Comparison of ENCODE assay signal across 1 cellular context in genomic region chr10:43408710-43409384, GRCh38.
TF ChIP-seq lines count a peak whose summit lies in the region.

A gene with protein sequence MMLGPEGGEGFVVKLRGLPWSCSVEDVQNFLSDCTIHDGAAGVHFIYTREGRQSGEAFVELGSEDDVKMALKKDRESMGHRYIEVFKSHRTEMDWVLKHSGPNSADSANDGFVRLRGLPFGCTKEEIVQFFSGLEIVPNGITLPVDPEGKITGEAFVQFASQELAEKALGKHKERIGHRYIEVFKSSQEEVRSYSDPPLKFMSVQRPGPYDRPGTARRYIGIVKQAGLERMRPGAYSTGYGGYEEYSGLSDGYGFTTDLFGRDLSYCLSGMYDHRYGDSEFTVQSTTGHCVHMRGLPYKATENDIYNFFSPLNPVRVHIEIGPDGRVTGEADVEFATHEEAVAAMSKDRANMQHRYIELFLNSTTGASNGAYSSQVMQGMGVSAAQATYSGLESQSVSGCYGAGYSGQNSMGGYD (minus strand): TSS chr10:43409186. CDS start chr10:43387884, 21,302 bp downstream.

TF ChIP-seq in HepG2, 621 proteins besides CTCF, POLR2A, EP300 and RAD21 (continued from another document and continues in another):
- peak; percentile 65 for TF ChIP-seq ZBTB14 (CRISPR knock-in tag; IDR thresholded peaks at IDR 0.05)
- peak; percentile 69; the same call in 1 of the 2 replicates for TF ChIP-seq ZNF256 (CRISPR knock-in tag; conservative IDR thresholded peaks at IDR 0.05)
- TF ChIP-seq TBX2 (CRISPR knock-in tag; IDR thresholded peaks at IDR 0.05; ENCODE audit: borderline replicate concordance): peak; percentile 84
- TF ChIP-seq ARNTL (CRISPR knock-in tag; IDR thresholded peaks at IDR 0.05): 0 out of 2 replicates have a peak, but pooled peaks have one; percentile 64
- no peak for TF ChIP-seq NFE2L2 (IDR thresholded peaks at IDR 0.05; ENCODE audit: low read length)
- TF ChIP-seq, protein P1, sequence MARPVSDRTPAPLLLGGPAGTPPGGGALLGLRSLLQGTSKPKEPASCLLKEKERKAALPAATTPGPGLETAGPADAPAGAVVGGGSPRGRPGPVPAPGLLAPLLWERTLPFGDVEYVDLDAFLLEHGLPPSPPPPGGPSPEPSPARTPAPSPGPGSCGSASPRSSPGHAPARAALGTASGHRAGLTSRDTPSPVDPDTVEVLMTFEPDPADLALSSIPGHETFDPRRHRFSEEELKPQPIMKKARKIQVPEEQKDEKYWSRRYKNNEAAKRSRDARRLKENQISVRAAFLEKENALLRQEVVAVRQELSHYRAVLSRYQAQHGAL (CRISPR knock-in tag; IDR thresholded peaks at IDR 0.05; ENCODE audit: not compliant biosample characterization): no peak
- no peak for TF ChIP-seq RBAK (CRISPR knock-in tag; IDR thresholded peaks at IDR 0.05)
- TF ChIP-seq, protein P2, sequence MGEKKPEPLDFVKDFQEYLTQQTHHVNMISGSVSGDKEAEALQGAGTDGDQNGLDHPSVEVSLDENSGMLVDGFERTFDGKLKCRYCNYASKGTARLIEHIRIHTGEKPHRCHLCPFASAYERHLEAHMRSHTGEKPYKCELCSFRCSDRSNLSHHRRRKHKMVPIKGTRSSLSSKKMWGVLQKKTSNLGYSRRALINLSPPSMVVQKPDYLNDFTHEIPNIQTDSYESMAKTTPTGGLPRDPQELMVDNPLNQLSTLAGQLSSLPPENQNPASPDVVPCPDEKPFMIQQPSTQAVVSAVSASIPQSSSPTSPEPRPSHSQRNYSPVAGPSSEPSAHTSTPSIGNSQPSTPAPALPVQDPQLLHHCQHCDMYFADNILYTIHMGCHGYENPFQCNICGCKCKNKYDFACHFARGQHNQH (CRISPR knock-in tag; IDR thresholded peaks at IDR 0.05): no peak; the same call in 1 of the 2 replicates
- TF ChIP-seq ZNF660 (CRISPR knock-in tag; IDR thresholded peaks at IDR 0.05; ENCODE audit: borderline replicate concordance, low read depth): no peak
- TF ChIP-seq, protein P3, sequence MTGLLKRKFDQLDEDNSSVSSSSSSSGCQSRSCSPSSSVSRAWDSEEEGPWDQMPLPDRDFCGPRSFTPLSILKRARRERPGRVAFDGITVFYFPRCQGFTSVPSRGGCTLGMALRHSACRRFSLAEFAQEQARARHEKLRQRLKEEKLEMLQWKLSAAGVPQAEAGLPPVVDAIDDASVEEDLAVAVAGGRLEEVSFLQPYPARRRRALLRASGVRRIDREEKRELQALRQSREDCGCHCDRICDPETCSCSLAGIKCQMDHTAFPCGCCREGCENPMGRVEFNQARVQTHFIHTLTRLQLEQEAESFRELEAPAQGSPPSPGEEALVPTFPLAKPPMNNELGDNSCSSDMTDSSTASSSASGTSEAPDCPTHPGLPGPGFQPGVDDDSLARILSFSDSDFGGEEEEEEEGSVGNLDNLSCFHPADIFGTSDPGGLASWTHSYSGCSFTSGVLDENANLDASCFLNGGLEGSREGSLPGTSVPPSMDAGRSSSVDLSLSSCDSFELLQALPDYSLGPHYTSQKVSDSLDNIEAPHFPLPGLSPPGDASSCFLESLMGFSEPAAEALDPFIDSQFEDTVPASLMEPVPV (CRISPR knock-in tag; IDR thresholded peaks at IDR 0.05): 0 out of 2 replicates have a peak, but pooled peaks have one; percentile 13
- 0 out of 2 replicates have a peak, but pooled peaks have one; percentile 33 for TF ChIP-seq ZBTB25 (CRISPR knock-in tag; IDR thresholded peaks at IDR 0.05)
- no peak; the same call in 1 of the 2 replicates for TF ChIP-seq KDM5A (IDR thresholded peaks at IDR 0.05; ENCODE audit: borderline replicate concordance, low read length)
- TF ChIP-seq ZNF292 (CRISPR knock-in tag; IDR thresholded peaks at IDR 0.05; ENCODE audit: borderline replicate concordance, low read depth): no peak
- no peak for TF ChIP-seq ZNF121 (CRISPR knock-in tag; IDR thresholded peaks at IDR 0.05)
- TF ChIP-seq HOXA3 (CRISPR knock-in tag; IDR thresholded peaks at IDR 0.05): peak; percentile 81
- TF ChIP-seq FIP1L1 (IDR thresholded peaks at IDR 0.05; ENCODE audit: borderline replicate concordance, insufficient read depth, low read depth, low read length): no peak
- TF ChIP-seq ZNF234 (CRISPR knock-in tag; conservative IDR thresholded peaks at IDR 0.05): peak; percentile 86
- TF ChIP-seq RORA (CRISPR knock-in tag; IDR thresholded peaks at IDR 0.05): no peak
- TF ChIP-seq ETV6 (CRISPR knock-in tag; conservative IDR thresholded peaks at IDR 0.05): peak; percentile 72; the same call in 1 of the 2 replicates
- no peak for TF ChIP-seq ZBTB7A (CRISPR knock-in tag; IDR thresholded peaks at IDR 0.05)
- TF ChIP-seq ARNT (IDR thresholded peaks at IDR 0.05): no peak
- 0 out of 2 replicates have a peak, but pooled peaks have one; percentile 25 for TF ChIP-seq ZSCAN9 (CRISPR knock-in tag; IDR thresholded peaks at IDR 0.05; ENCODE audit: borderline replicate concordance)
- no peak; the same call in 1 of the 2 replicates for TF ChIP-seq ZNF362 (CRISPR knock-in tag; IDR thresholded peaks at IDR 0.05; ENCODE audit: borderline replicate concordance)
- no peak for TF ChIP-seq RAD51 (IDR thresholded peaks at IDR 0.05; ENCODE audit: borderline replicate concordance)
- TF ChIP-seq ZNF431 (CRISPR knock-in tag; IDR thresholded peaks at IDR 0.05; ENCODE audit: borderline replicate concordance, low read depth): peak; percentile 58; the same call in 1 of the 2 replicates
- TF ChIP-seq ZNF432 (CRISPR knock-in tag; IDR thresholded peaks at IDR 0.05; ENCODE audit: borderline replicate concordance): no peak
- 0 out of 2 replicates have a peak, but pooled peaks have one; percentile 48 for TF ChIP-seq ZSCAN22 (CRISPR knock-in tag; IDR thresholded peaks at IDR 0.05)
- no peak for TF ChIP-seq SNRNP70 (IDR thresholded peaks at IDR 0.05; ENCODE audit: low read depth, low read length)
- TF ChIP-seq ATF1 (CRISPR knock-in tag; IDR thresholded peaks at IDR 0.05): 0 out of 2 replicates have a peak, but pooled peaks have one; percentile 28
- 0 out of 2 replicates have a peak, but pooled peaks have one; percentile 45 for TF ChIP-seq ZNF260 (CRISPR knock-in tag; IDR thresholded peaks at IDR 0.05; ENCODE audit: borderline replicate concordance, low read depth)
- peak; percentile 68; the same call in 1 of the 2 replicates for TF ChIP-seq RXRB (CRISPR knock-in tag; IDR thresholded peaks at IDR 0.05; ENCODE audit: borderline replicate concordance)
- peak; percentile 98 for TF ChIP-seq RBFOX2 (IDR thresholded peaks at IDR 0.05; ENCODE audit: low read depth, low read length)
- no peak; the same call in 1 of the 2 replicates for TF ChIP-seq ZNF770 (CRISPR knock-in tag; IDR thresholded peaks at IDR 0.05)
- TF ChIP-seq, protein P4, sequence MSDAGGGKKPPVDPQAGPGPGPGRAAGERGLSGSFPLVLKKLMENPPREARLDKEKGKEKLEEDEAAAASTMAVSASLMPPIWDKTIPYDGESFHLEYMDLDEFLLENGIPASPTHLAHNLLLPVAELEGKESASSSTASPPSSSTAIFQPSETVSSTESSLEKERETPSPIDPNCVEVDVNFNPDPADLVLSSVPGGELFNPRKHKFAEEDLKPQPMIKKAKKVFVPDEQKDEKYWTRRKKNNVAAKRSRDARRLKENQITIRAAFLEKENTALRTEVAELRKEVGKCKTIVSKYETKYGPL (CRISPR knock-in tag; IDR thresholded peaks at IDR 0.05): peak; percentile 59; the same call in 1 of the 2 replicates
- TF ChIP-seq ZNF879 (CRISPR knock-in tag; IDR thresholded peaks at IDR 0.05): peak; percentile 89; the same call in 1 of the 2 replicates
- 0 out of 2 replicates have a peak, but pooled peaks have one; percentile 20 for TF ChIP-seq ZNF331 (CRISPR knock-in tag; IDR thresholded peaks at IDR 0.05)
- no peak for TF ChIP-seq CCAR2 (optimal IDR thresholded peaks at IDR 0.05; ENCODE audit: low read depth, low read length)
- peak; percentile 72; the same call in 1 of the 2 replicates for TF ChIP-seq ELF4 (CRISPR knock-in tag; IDR thresholded peaks at IDR 0.05; ENCODE audit: borderline replicate concordance)
- TF ChIP-seq, protein P5, sequence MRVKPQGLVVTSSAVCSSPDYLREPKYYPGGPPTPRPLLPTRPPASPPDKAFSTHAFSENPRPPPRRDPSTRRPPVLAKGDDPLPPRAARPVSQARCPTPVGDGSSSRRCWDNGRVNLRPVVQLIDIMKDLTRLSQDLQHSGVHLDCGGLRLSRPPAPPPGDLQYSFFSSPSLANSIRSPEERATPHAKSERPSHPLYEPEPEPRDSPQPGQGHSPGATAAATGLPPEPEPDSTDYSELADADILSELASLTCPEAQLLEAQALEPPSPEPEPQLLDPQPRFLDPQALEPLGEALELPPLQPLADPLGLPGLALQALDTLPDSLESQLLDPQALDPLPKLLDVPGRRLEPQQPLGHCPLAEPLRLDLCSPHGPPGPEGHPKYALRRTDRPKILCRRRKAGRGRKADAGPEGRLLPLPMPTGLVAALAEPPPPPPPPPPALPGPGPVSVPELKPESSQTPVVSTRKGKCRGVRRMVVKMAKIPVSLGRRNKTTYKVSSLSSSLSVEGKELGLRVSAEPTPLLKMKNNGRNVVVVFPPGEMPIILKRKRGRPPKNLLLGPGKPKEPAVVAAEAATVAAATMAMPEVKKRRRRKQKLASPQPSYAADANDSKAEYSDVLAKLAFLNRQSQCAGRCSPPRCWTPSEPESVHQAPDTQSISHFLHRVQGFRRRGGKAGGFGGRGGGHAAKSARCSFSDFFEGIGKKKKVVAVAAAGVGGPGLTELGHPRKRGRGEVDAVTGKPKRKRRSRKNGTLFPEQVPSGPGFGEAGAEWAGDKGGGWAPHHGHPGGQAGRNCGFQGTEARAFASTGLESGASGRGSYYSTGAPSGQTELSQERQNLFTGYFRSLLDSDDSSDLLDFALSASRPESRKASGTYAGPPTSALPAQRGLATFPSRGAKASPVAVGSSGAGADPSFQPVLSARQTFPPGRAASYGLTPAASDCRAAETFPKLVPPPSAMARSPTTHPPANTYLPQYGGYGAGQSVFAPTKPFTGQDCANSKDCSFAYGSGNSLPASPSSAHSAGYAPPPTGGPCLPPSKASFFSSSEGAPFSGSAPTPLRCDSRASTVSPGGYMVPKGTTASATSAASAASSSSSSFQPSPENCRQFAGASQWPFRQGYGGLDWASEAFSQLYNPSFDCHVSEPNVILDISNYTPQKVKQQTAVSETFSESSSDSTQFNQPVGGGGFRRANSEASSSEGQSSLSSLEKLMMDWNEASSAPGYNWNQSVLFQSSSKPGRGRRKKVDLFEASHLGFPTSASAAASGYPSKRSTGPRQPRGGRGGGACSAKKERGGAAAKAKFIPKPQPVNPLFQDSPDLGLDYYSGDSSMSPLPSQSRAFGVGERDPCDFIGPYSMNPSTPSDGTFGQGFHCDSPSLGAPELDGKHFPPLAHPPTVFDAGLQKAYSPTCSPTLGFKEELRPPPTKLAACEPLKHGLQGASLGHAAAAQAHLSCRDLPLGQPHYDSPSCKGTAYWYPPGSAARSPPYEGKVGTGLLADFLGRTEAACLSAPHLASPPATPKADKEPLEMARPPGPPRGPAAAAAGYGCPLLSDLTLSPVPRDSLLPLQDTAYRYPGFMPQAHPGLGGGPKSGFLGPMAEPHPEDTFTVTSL (CRISPR knock-in tag; IDR thresholded peaks at IDR 0.05; ENCODE audit: borderline replicate concordance): 0 out of 2 replicates have a peak, but pooled peaks have one; percentile 13
- no peak for TF ChIP-seq ZNF788 (CRISPR knock-in tag; IDR thresholded peaks at IDR 0.05; ENCODE audit: borderline replicate concordance)
